ENCODE assay signal across 11 cellular contexts in the genomic region with DNA sequence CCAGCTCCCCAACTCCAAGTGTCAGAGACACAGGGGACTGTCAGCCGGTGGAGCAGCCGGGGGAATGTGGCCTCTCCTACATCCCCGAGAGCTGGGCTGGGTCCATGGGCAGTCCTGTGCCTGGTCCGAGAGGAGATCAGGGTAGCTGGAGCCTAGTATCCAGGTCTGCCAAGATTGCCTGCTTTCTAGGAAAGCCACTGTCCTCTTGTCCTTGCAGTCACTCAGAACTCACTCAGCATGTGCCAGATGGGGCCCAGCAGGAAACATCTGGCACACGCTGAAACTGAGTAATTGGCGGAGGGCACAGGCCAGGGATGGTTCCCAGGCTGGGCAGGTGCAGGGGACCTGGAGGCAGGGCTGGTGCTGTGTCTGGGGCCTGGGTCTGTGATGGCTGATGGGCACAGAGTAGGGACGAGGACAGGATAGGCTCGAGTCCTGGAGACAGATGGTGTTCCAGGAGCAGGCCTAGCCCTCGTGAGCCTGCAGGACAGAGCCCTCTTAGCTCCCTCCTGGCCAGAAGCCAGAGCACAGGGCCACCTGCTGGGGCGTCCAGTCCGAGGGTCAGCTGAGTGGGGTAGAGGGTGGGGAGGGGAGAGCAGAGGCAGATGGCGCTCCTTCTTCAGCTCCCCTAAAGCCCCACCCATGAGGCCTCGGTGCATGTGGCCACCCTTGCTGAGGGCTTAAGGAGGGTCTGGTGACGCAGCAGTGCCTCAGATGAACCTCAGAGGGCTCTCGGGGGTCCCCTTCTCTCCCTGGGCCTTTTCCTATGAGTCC. TPM values are rescaled to one million over a fixed set of nuclear protein-coding genes. Genes with fewer than 3 reads are reported as not detected.
A peak's percentile ranks its signal among the peaks of the same experiment; 100 is the strongest.
DNase-seq lines count a peak whose midpoint lies in the region; ATAC-seq, FAIRE-seq and TF ChIP-seq lines count a peak whose summit lies in the region.
"Had no signal": no experiment of that assay in that cellular context is flagged by ENCODE, and none has a peak within 500 bp of the region (broad histone marks: within the 10 kb centered on the region; RNA-seq: fewer than 3 reads in every experiment).

No MANE protein-coding gene starts in this region.

- peaks cover 0 to 31% of the 10 kb centered on the region in 2 experiments; a peak in 1 of 5 replicates for H3K4me1 ChIP-seq in K562 (replicated peaks in 1 of 2; ENCODE audit: control insufficient read depth in 2 of 2, insufficient read depth in 2 of 2, low read length in 2 of 2)

- intact Hi-C loops in K562 (cut with micrococcal nuclease), result no loop called here

- WGBS in K562 (ENCODE audit: insufficient coverage, low coverage, missing lambda C conversion rate), result 74% methylated on average over 11 of the region's 15 CpGs

- no peak overlapping the region for H3K4me2 ChIP-seq in K562 (ENCODE audit: insufficient read depth, low read length)

- TF ChIP-seq EP300 in K562 (IDR thresholded peaks at IDR 0.05; ENCODE audit: low read length), result no peak

- H3K9me3 Mint-ChIP-seq in naive thymus-derived CD8-positive, alpha-beta T cell, result no peaks in the 10 kb centered on the region

- peaks cover 3 to 12% (median 7%) of the 10 kb centered on the region in 4 donors for H3K4me1 Mint-ChIP-seq in naive thymus-derived CD8-positive, alpha-beta T cell

- H3K27me3 ChIP-seq in K562 (ENCODE audit: control insufficient read depth in 2 of 2, insufficient read depth in 2 of 2, low read length in 2 of 2), result no peaks in the 10 kb centered on the region

- H3K4me3 ChIP-seq in K562, result no peak overlapping the region

- CTCF ChIA-PET in K562 (lab: Yijun Ruan, JAX; ENCODE audit: low intra/inter-chr PET ratio), result no interaction called here

- peak overlapping the region in 1 of 2 experiments; percentile 80; a peak in 2 of 4 replicates for H3K9ac ChIP-seq in K562 (ENCODE audit: insufficient read depth in 1 of 2, low read depth in 2 of 2, low read length in 2 of 2)

- peak overlapping the region in 9 of 10 donors; percentile 28 to 92 (median 71) for H3K27ac Mint-ChIP-seq in naive thymus-derived CD8-positive, alpha-beta T cell

- H3K9me3 ChIP-seq in K562 (replicated peaks; ENCODE audit: control insufficient read depth, insufficient read depth, low read depth, low read length), result no peaks in the 10 kb centered on the region

- H3K27ac ChIP-seq in K562 (ENCODE audit: extremely low read depth, low read depth, low read length), result no peak overlapping the region

- no peaks in the 10 kb centered on the region for H3K9me1 ChIP-seq in K562 (ENCODE audit: control insufficient read depth, insufficient read depth, low read length)

- DNase-seq in DMS53 (lab: John Stamatoyannopoulos, UW), result peak; percentile 63
- peak; percentile 86 for DNase-seq in NCI-H2171 treated with DMSO at 0.1 percent for 48 hours (lab: John Stamatoyannopoulos, UW)
- no peak for DNase-seq in K562 (ENCODE audit: extremely low read depth in 1 of 4, low spot score in 3 of 4)
- peak in 1 of 10 donors; percentile 58 for DNase-seq in naive thymus-derived CD8-positive, alpha-beta T cell
- DNase-seq in AML-193 (lab: John Stamatoyannopoulos, UW), result no peak
- no peak for DNase-seq in GM13976 (ENCODE audit: low spot score)
- no peak for DNase-seq in stimulated activated naive CD4-positive, alpha-beta T cell (lab: John Stamatoyannopoulos, UW)
- DNase-seq: kidney glomerular epithelial cell, MM.1S had no signal

- TF ChIP-seq CTCF in K562 (IDR thresholded peaks at IDR 0.05 in 2 of 3, conservative IDR thresholded peaks at IDR 0.05 in 1 of 3; ENCODE audit: insufficient read depth in 2 of 3, low read depth in 1 of 3, low read length in 3 of 3), result 0 out of 6 replicates have a peak, but pooled peaks of 1 of the 3 experiments have one; percentile 17
- no peak for TF ChIP-seq CTCF in GM13976 (IDR thresholded peaks at IDR 0.05; ENCODE audit: borderline replicate concordance, control extremely low read depth, extremely low read depth, insufficient read depth, missing control alignments)

- POLR2A ChIA-PET in K562 (lab: Yijun Ruan, JAX), result interaction anchor here (0.7 to 1.0 kb wide), 2 partner anchors 19 to 306 kb away, joined by 3 read pairs; no protein-coding TSS in a partner anchor
- POLR2A ChIA-PET in naive thymus-derived CD8-positive, alpha-beta T cell (lab: Charles Lee), result interaction anchor here (1.9 kb wide), 1 partner anchor 13 kb away, joined by 6 read pairs; no protein-coding TSS in a partner anchor

- TF ChIP-seq POLR2A in K562 (conservative IDR thresholded peaks at IDR 0.05), result no peak

- H3K79me2 ChIP-seq in K562 (ENCODE audit: control insufficient read depth, insufficient read depth, low read length), result no peaks in the 10 kb centered on the region

- in situ Hi-C loops in K562 (cut with MboI) (no loop called here), GM13976 (cut with MboI; ENCODE audit: low sequenced_read_pairs, unreplicated experiment) (no loop called here)

- no peak for FAIRE-seq in K562 (lab: Jason Lieb, UNC)
- FAIRE-seq: RCC 7860 had no signal

- no peak overlapping the region for H3K4me3 Mint-ChIP-seq in naive thymus-derived CD8-positive, alpha-beta T cell

- peak; percentile 35 for ATAC-seq in K562
- no peak for ATAC-seq in naive thymus-derived CD8-positive, alpha-beta T cell
- no peak for ATAC-seq in HG03159 (IDR thresholded peaks at IDR 0.05; ENCODE audit: unreplicated experiment)

- peaks cover 0 to 74% (median 7%) of the 10 kb centered on the region in 3 donors for H3K36me3 Mint-ChIP-seq in naive thymus-derived CD8-positive, alpha-beta T cell

- H3K27me3 Mint-ChIP-seq in naive thymus-derived CD8-positive, alpha-beta T cell, result no peaks in the 10 kb centered on the region

- no peak for TF ChIP-seq RAD21 in K562 (CRISPR knock-in tag; conservative IDR thresholded peaks at IDR 0.05 in 1 of 2, IDR thresholded peaks at IDR 0.05 in 1 of 2)

- no peak overlapping the region for H2AFZ ChIP-seq in K562 (ENCODE audit: low read depth, low read length)

- peaks cover 91% of the 10 kb centered on the region; the same call in 2 of the 3 replicates for H3K36me3 ChIP-seq in K562 (ENCODE audit: control insufficient read depth, insufficient read depth, low read length)

- no TSS peak for BruUV-seq in K562 (replicated peaks; lab: Mats Ljungman, UMichigan)

- H4K20me1 ChIP-seq in K562 (replicated peaks; ENCODE audit: control insufficient read depth, insufficient read depth, low read length), result peaks cover 6% of the 10 kb centered on the region; the same call in 1 of the 2 replicates

TF ChIP-seq in K562, 482 proteins besides CTCF, POLR2A, EP300 and RAD21:
- 0 out of 2 replicates have a peak, but pooled peaks have one; percentile 30 for TF ChIP-seq POLR2G (IDR thresholded peaks at IDR 0.05; ENCODE audit: low read depth, low read length)
- peak; percentile 71 for TF ChIP-seq NFIC (IDR thresholded peaks at IDR 0.05)
- TF ChIP-seq SMARCA4 (IDR thresholded peaks at IDR 0.05), result no peak
TF ChIP-seq in K562: peak in this region for 2.

RNA-seq across cellular contexts. Expression of gene ADCY7, which starts 31.1 kb away (rescaled TPM):
- 155 and 371 TPM in 2 replicates for total RNA-seq in K562 (2011; cell fraction: chromatin; rRNA removed; ENCODE audit: low replicate concordance)
- 245 and 277 TPM in 2 replicates for total RNA-seq in K562 (2011; cell fraction: nucleolus; rRNA removed)
- total RNA-seq in K562 (2011; cell fraction: nucleoplasm; rRNA removed), result 151 and 184 TPM in 2 replicates
- total RNA-seq in K562 (2014; rRNA removed) (59.0 and 73.5 TPM in 2 replicates), K562 (2014; rRNA removed; fragmentation: Illumina TruSeq; extraction: Trizol) (15.9 and 19.0 TPM in 2 replicates), K562 (2015; rRNA removed; fragmentation: Illumina TruSeq; extraction: Trizol) (28.6 and 29.9 TPM in 2 replicates), K562 (2021) (104 and 108 TPM in 2 replicates)
- polyA plus RNA-seq in K562 (2011; rRNA removed) (28.6 and 31.0 TPM in 2 replicates), K562 (2014; fragmentation: Illumina TruSeq; extraction: Trizol) (26.4 and 37.3 TPM in 2 replicates), K562 (2014; fragmentation: Nextera tagmentation; extraction: Ambion mirVana) (1 to 10 TPM; 2.3 to 2.4 TPM), K562 (2014; rRNA removed) (49.4 and 64.0 TPM in 2 replicates)
- 19.2 and 48.3 TPM in 2 replicates for polyA plus RNA-seq in K562 (2011; cell fraction: cytosol; rRNA removed)
- 193 and 347 TPM in 2 replicates for polyA plus RNA-seq in K562 (2011; cell fraction: nucleus; rRNA removed)
- polyA plus RNA-seq in K562 (2012), result 53.4 and 59.6 TPM in 2 replicates
- polyA minus RNA-seq in K562 (2011; rRNA and poly(A)+ RNA removed), result 27.7 and 54.0 TPM in 2 replicates
- 42.4 and 51.4 TPM in 2 replicates for polyA minus RNA-seq in K562 (2011; cell fraction: cytosol; rRNA and poly(A)+ RNA removed)
- 109 TPM in 2 replicates for polyA minus RNA-seq in K562 (2011; cell fraction: nucleus; rRNA and poly(A)+ RNA removed)
- 100 to 1,000 TPM; 133 to 135 TPM for total RNA-seq in naive thymus-derived CD8-positive, alpha-beta T cell
- polyA plus RNA-seq in naive thymus-derived CD8-positive, alpha-beta T cell, result 10 to 100 TPM; 60.1 to 72.8 (median 64.6) TPM

Comparison
In these comparisons a context has a peak if more than half of its experiments do, and no peak if none do; other contexts are left out.
1. DNase-seq: peak in DMS53 (single experiment) and NCI-H2171 treated with DMSO at 0.1 percent for 48 hours (single experiment); none in K562 (0 of 4), AML-193 (0 of 2), GM13976 (single experiment) and stimulated activated naive CD4-positive, alpha-beta T cell (0 of 6).